ENCODE assay signal across 8 cellular contexts in genomic region chr15:48177383-48177874, GRCh38. TPM values are rescaled to one million over a fixed set of nuclear protein-coding genes. Genes with fewer than 3 reads are reported as not detected.
DNase-seq lines count a peak whose midpoint lies in the region; ATAC-seq and TF ChIP-seq lines count a peak whose summit lies in the region.

No MANE protein-coding gene starts in this region.

- H3K9ac ChIP-seq in HUES6 (ENCODE audit: low read length), result peak overlapping the region; percentile 93
- peak overlapping the region; percentile 89 for H3K9ac ChIP-seq in SK-N-SH
- H3K9ac ChIP-seq in endocrine pancreas (ENCODE audit: control insufficient read depth, insufficient read depth, low read length), result peak overlapping the region; percentile 87

- DNase-seq in NCI-H2196 (lab: John Stamatoyannopoulos, UW; ENCODE audit: unreplicated experiment) (peak; percentile 21), NCI-H2196 treated with DMSO at 0.1 percent for 48 hours (lab: John Stamatoyannopoulos, UW; ENCODE audit: unreplicated experiment) (no peak), SK-N-SH (peak; percentile 11), type B pancreatic cell (ENCODE audit: extremely low spot score, unreplicated experiment) (no peak)

- H3K27me3 Mint-ChIP-seq in type B pancreatic cell, result no peaks in the 10 kb centered on the region

- peaks cover 50% of the 10 kb centered on the region for H3K79me2 ChIP-seq in SK-N-SH (ENCODE audit: insufficient read depth)

- peaks cover 8% of the 10 kb centered on the region; the same call in 1 of the 2 replicates for H3K36me3 ChIP-seq in HUES6 (ENCODE audit: control insufficient read depth, insufficient read depth, low read length)
- peaks cover 9 to 11% of the 10 kb centered on the region in 2 experiments for H3K36me3 ChIP-seq in SK-N-SH (replicated peaks in 1 of 2; ENCODE audit: control insufficient read depth in 1 of 2, insufficient read depth in 2 of 2, low read length in 1 of 2)
- no peaks in the 10 kb centered on the region for H3K36me3 ChIP-seq in endocrine pancreas (ENCODE audit: control insufficient read depth, insufficient read depth, low read length)
- H3K36me3 ChIP-seq in mesodermal cell (ENCODE audit: control insufficient read depth, insufficient read depth, low read length), result no peaks in the 10 kb centered on the region

- under 1% methylated on average over 10 of the region's 15 CpGs for WGBS in SK-N-SH (ENCODE audit: low lambda C conversion rate)
- 2 to 8% methylated on average over 11 to 13 of the region's 15 CpGs for WGBS in mesodermal cell (ENCODE audit: insufficient coverage in 2 of 2), 2 experiments

- H3K4me1 ChIP-seq in HUES6 (ENCODE audit: control insufficient read depth, insufficient read depth, low read length) (peaks cover 14% of the 10 kb centered on the region), SK-N-SH (ENCODE audit: control insufficient read depth in 1 of 2, insufficient read depth in 2 of 2, low read depth in 1 of 2, low read length in 1 of 2) (peaks cover 5 to 8% of the 10 kb centered on the region in 2 experiments; a peak in 3 of 4 replicates), endocrine pancreas (ENCODE audit: control insufficient read depth, insufficient read depth, low read length) (peaks cover 14% of the 10 kb centered on the region), mesodermal cell (ENCODE audit: control insufficient read depth, insufficient read depth, low read length, poor library complexity, severe bottlenecking) (no peaks in the 10 kb centered on the region)

- TF ChIP-seq EP300 in SK-N-SH (IDR thresholded peaks at IDR 0.05; ENCODE audit: borderline replicate concordance in 1 of 2, low read depth in 1 of 2, low read length in 1 of 2), result no peak

- peaks cover 10% of the 10 kb centered on the region for H3K4me1 Mint-ChIP-seq in type B pancreatic cell (ENCODE audit: unreplicated experiment)

- no peaks in the 10 kb centered on the region for H3K27me3 ChIP-seq in HUES6 (ENCODE audit: control insufficient read depth, insufficient read depth, low read length)
- H3K27me3 ChIP-seq in SK-N-SH (ENCODE audit: insufficient read depth), result no peaks in the 10 kb centered on the region
- no peaks in the 10 kb centered on the region for H3K27me3 ChIP-seq in endocrine pancreas (ENCODE audit: control insufficient read depth, insufficient read depth, low read length)

- CTCF ChIA-PET in SK-N-SH (lab: Yijun Ruan, JAX), result interaction anchor here (0.8 to 1.2 kb wide), 3 partner anchors 23 to 108 kb away, joined by 3 to 4 read pairs (median 3); no protein-coding TSS in a partner anchor

- H3K27ac Mint-ChIP-seq in type B pancreatic cell, result peak overlapping the region; percentile 93

- H3K4me2 ChIP-seq in SK-N-SH, result peak overlapping the region; percentile 74

- peaks cover 17% of the 10 kb centered on the region for H3K9me3 Mint-ChIP-seq in type B pancreatic cell

- H3K9me3 ChIP-seq in HUES6 (ENCODE audit: control insufficient read depth, insufficient read depth, low read depth, low read length), result no peaks in the 10 kb centered on the region
- H3K9me3 ChIP-seq in SK-N-SH, result 0 out of 2 replicates have a peak, but pooled peaks cover 3% of the 10 kb centered on the region
- H3K9me3 ChIP-seq in endocrine pancreas (ENCODE audit: control insufficient read depth, low read length), result peaks cover 4% of the 10 kb centered on the region
- peaks cover 8% of the 10 kb centered on the region for H3K9me3 ChIP-seq in mesodermal cell (ENCODE audit: control insufficient read depth, low read length)

- peak overlapping the region; percentile 92 for H3K4me3 Mint-ChIP-seq in type B pancreatic cell

- POLR2A ChIA-PET in SK-N-SH (lab: Yijun Ruan, JAX), result interaction anchor here (0.7 to 1.3 kb wide), 2 partner anchors 11 to 57 kb away, joined by 3 read pairs; partner anchors contain the start of gene SLC24A5

- TF ChIP-seq CTCF in SK-N-SH (IDR thresholded peaks at IDR 0.05) (no peak), type B pancreatic cell (conservative IDR thresholded peaks at IDR 0.05) (no peak)

- peak overlapping the region; percentile 95 for H2AFZ ChIP-seq in SK-N-SH (ENCODE audit: low read depth)

- ATAC-seq in GM21619 (IDR thresholded peaks at IDR 0.05; ENCODE audit: unreplicated experiment), result peak; percentile 56

- no peaks in the 10 kb centered on the region for H3K9me2 ChIP-seq in SK-N-SH

- H3K4me3 ChIP-seq in HUES6 (ENCODE audit: low read depth, low read length) (peak overlapping the region; percentile 70), SK-N-SH (ENCODE audit: low read depth in 2 of 2, low read length in 1 of 2) (peak overlapping the region; percentile 61 to 82), endocrine pancreas (ENCODE audit: control insufficient read depth, insufficient read depth, low read length) (peak overlapping the region; percentile 91), mesodermal cell (ENCODE audit: extremely low read depth, insufficient read depth, low read length, poor library complexity, severe bottlenecking) (peak overlapping the region; percentile 80)

- H3K36me3 Mint-ChIP-seq in type B pancreatic cell, result peaks cover 13% of the 10 kb centered on the region

- peaks cover 3% of the 10 kb centered on the region for H3F3A ChIP-seq in SK-N-SH (replicated peaks; ENCODE audit: insufficient read depth)

- H3K27ac ChIP-seq in HUES6 (ENCODE audit: low read depth, low read length) (peak overlapping the region; percentile 97), SK-N-SH (ENCODE audit: low read depth in 2 of 2, low read length in 1 of 2) (peak overlapping the region; percentile 74 to 93), mesodermal cell (ENCODE audit: low read depth, low read length, severe bottlenecking) (peak overlapping the region; percentile 79)

- no peaks in the 10 kb centered on the region for H4K20me1 ChIP-seq in SK-N-SH (ENCODE audit: insufficient read depth)

- TF ChIP-seq RAD21 in SK-N-SH (IDR thresholded peaks at IDR 0.05; ENCODE audit: low read length), result no peak

TF ChIP-seq in SK-N-SH, 30 proteins besides CTCF, POLR2A, EP300 and RAD21:
- TF ChIP-seq REST (IDR thresholded peaks at IDR 0.05; ENCODE audit: low read depth, low read length), result no peak
- peak; percentile 60; the same call in 1 of the 2 replicates for TF ChIP-seq MXI1 (IDR thresholded peaks at IDR 0.05; ENCODE audit: low read depth, low read length)

RNA-seq across cellular contexts. Expression of gene MYEF2, which starts 0.7 kb away (rescaled TPM):
- polyA plus RNA-seq in SK-N-SH (2012; rRNA removed), result 11.6 and 17.6 TPM in 2 replicates
- polyA plus RNA-seq in SK-N-SH (2012; cell fraction: cytosol; rRNA removed), result 13.5 and 18.6 TPM in 2 replicates
- 31.0 and 43.6 TPM in 2 replicates for polyA plus RNA-seq in SK-N-SH (2012; cell fraction: nucleus; rRNA removed)
- 33.1 TPM for polyA plus RNA-seq in mesodermal cell (2013, experiment 1 of 2)
- polyA plus RNA-seq in mesodermal cell (2013, experiment 2 of 2), result 29.3 TPM
- 35.6 and 50.4 TPM in 2 replicates for total RNA-seq in type B pancreatic cell (ENCODE audit: low replicate concordance)

RNA-seq across cellular contexts. Expression of gene CTXN2, which starts 14.0 kb away (rescaled TPM):
- 0.02 and 0.05 TPM in 2 replicates for polyA plus RNA-seq in SK-N-SH (2012; rRNA removed)
- polyA plus RNA-seq in SK-N-SH (2012; cell fraction: cytosol; rRNA removed), result 0.01 and 0.04 TPM in 2 replicates
- polyA plus RNA-seq in SK-N-SH (2012; cell fraction: nucleus; rRNA removed), result not detected in 2 replicates
- polyA plus RNA-seq in mesodermal cell (2013, experiment 1 of 2), result not detected
- not detected for polyA plus RNA-seq in mesodermal cell (2013, experiment 2 of 2)
- total RNA-seq in type B pancreatic cell (ENCODE audit: low replicate concordance), result not detected in 2 replicates

RNA-seq across cellular contexts. Expression of gene SLC12A1, which starts 28.7 kb away (rescaled TPM):
- not detected in 2 replicates for polyA plus RNA-seq in SK-N-SH (2012; rRNA removed)
- polyA plus RNA-seq in SK-N-SH (2012; cell fraction: cytosol; rRNA removed), result not detected in 2 replicates
- polyA plus RNA-seq in SK-N-SH (2012; cell fraction: nucleus; rRNA removed), result not detected in 2 replicates
- polyA plus RNA-seq in mesodermal cell (2013, experiment 1 of 2), result not detected
- polyA plus RNA-seq in mesodermal cell (2013, experiment 2 of 2), result not detected
- total RNA-seq in type B pancreatic cell (ENCODE audit: low replicate concordance), result 0.05 and 0.53 TPM in 2 replicates

RNA-seq across cellular contexts. Expression of gene SLC24A5, which starts 56.6 kb away (rescaled TPM):
- not detected in 2 replicates for polyA plus RNA-seq in SK-N-SH (2012; rRNA removed)
- polyA plus RNA-seq in SK-N-SH (2012; cell fraction: cytosol; rRNA removed), result 0.01 TPM in 1 of 2 replicates, not detected in the other
- not detected in 2 replicates for polyA plus RNA-seq in SK-N-SH (2012; cell fraction: nucleus; rRNA removed)
- not detected for polyA plus RNA-seq in mesodermal cell (2013, experiment 1 of 2)
- not detected for polyA plus RNA-seq in mesodermal cell (2013, experiment 2 of 2)
- total RNA-seq in type B pancreatic cell (ENCODE audit: low replicate concordance), result 1.3 TPM in 1 of 2 replicates, not detected in the other

Comparison
In these comparisons a context has a peak if more than half of its experiments do, and no peak if none do; other contexts are left out.
1. DNase-seq: peak in NCI-H2196 (single experiment) and SK-N-SH (single experiment); none in NCI-H2196 treated with DMSO at 0.1 percent for 48 hours (single experiment) and type B pancreatic cell (single experiment).
2. Peak in every context shown above with its lines, with median percentiles within 50 percentile points of each other: H3K27ac ChIP-seq, H3K4me3 ChIP-seq and H3K9ac ChIP-seq.